ENCODE assay signal across 17 cellular contexts in the genomic region with DNA sequence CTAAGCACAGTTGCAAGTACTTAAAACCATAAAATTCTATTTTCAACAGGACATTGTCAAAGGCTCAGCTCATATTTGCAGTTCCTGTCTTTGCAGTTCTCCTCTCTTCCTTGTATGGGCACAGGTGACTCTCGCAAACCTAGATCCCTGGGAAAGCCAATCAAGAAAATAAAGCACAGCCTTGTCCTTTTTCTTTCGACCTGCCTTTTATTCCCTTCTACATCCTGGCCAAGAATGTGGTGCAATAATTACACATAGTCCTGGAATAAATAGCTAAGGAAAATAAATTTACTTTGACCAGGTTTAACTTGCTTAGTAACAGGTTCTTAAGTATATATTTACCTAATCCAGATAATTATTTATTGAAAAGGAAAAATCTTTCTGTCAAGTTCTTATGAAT. TPM values are rescaled to one million over a fixed set of nuclear protein-coding genes. Genes with fewer than 3 reads are reported as not detected.
A peak's percentile ranks its signal among the peaks of the same experiment; 100 is the strongest.
DNase-seq lines count a peak whose midpoint lies in the region; ATAC-seq, FAIRE-seq and TF ChIP-seq lines count a peak whose summit lies in the region.
"Had no signal": no experiment of that assay in that cellular context is flagged by ENCODE, and none has a peak within 500 bp of the region (broad histone marks: within the 10 kb centered on the region; RNA-seq: fewer than 3 reads in every experiment).

No MANE protein-coding gene starts in this region.

- ATAC-seq in PC-3 (peak; percentile 29; the same call in 1 of the 2 replicates), pancreas (peak; percentile 75 to 85 (median 79))

- no peaks in the 10 kb centered on the region for H3F3A ChIP-seq in PC-3 (ENCODE audit: low read length, unreplicated experiment)

- H3K36me3 ChIP-seq in PC-3 (ENCODE audit: low read depth, low read length) = peaks cover 94% of the 10 kb centered on the region
- peaks cover 5 to 33% (median 25%) of the 10 kb centered on the region in 3 donors for H3K36me3 ChIP-seq in pancreas

- FAIRE-seq in pancreas (lab: Jason Lieb, UNC) = no peak

- intact Hi-C loops in PC-3 (cut with micrococcal nuclease) (no loop called here), pancreas (cut with DNase I) (no loop called here)

- POLR2A ChIA-PET in activated CD4-positive, alpha-beta T cell treated with anti-CD3 and anti-CD28 coated beads, Interleukin-2, amount 10 ng/mL, durations not matched to agents 7 days and 5 days (lab: Charles Lee) = no interaction called here
- POLR2A ChIA-PET in PC-3 (lab: Charles Lee; ENCODE audit: unreplicated experiment) = no interaction called here

- H2AFZ ChIP-seq in PC-3 (ENCODE audit: low read length) = no peak overlapping the region

- BruUV-seq in PC-3 (replicated peaks; lab: Mats Ljungman, UMichigan) = no TSS peak

- no peak for DNase-seq in activated CD4-positive, alpha-beta T cell treated with anti-CD3 and anti-CD28 coated beads, Interleukin-2, amount 10 ng/mL, durations not matched to agents 7 days and 5 days
- no peak for DNase-seq in activated CD4-positive, alpha-beta T cell treated with anti-CD3 and anti-CD28 coated beads, Interleukin-2, amount 50 U/mL, for 4 hours
- DNase-seq in PC-3 (no peak), pancreas (no peak), cerebellar cortex (ENCODE audit: low spot score) (no peak), NCI-H82 treated with DMSO at 0.1 percent for 48 hours (lab: John Stamatoyannopoulos, UW; ENCODE audit: unreplicated experiment) (no peak), iPS-NIHi11 (ENCODE audit: low spot score) (no peak)
- DNase-seq: activated gamma-delta T cell; foreskin melanocyte; HFFc6; stimulated activated naive CD4-positive, alpha-beta T cell had no signal

- no peaks in the 10 kb centered on the region for H3K9me3 ChIP-seq in PC-3 (ENCODE audit: low read length)
- no peaks in the 10 kb centered on the region for H3K9me3 ChIP-seq in pancreas
- H3K9me3 ChIP-seq: neutrophil had no signal

- peaks cover 63% of the 10 kb centered on the region for H4K20me1 ChIP-seq in PC-3 (ENCODE audit: low read length)

- peaks cover 72% of the 10 kb centered on the region for H3K4me1 Mint-ChIP-seq in activated CD4-positive, alpha-beta T cell treated with anti-CD3 and anti-CD28 coated beads, Interleukin-2, amount 10 ng/mL, durations not matched to agents 7 days and 5 days
- no peaks in the 10 kb centered on the region for H3K4me1 Mint-ChIP-seq in brain
- H3K4me1 Mint-ChIP-seq: mesothelial cell of epicardium had no signal

- H3K4me1 ChIP-seq in PC-3 (ENCODE audit: insufficient read depth, low read length) = no peaks in the 10 kb centered on the region
- peaks cover 8 to 20% (median 17%) of the 10 kb centered on the region in 3 donors for H3K4me1 ChIP-seq in pancreas

- no peaks in the 10 kb centered on the region for H3K9me2 ChIP-seq in PC-3 (replicated peaks; ENCODE audit: low read length)

- no peaks in the 10 kb centered on the region for H3K27me3 ChIP-seq in PC-3 (ENCODE audit: low read length)
- no peaks in the 10 kb centered on the region for H3K27me3 ChIP-seq in pancreas
- H3K27me3 ChIP-seq: neutrophil had no signal

- no peak overlapping the region for H3K4me3 Mint-ChIP-seq in activated CD4-positive, alpha-beta T cell treated with anti-CD3 and anti-CD28 coated beads, Interleukin-2, amount 10 ng/mL, durations not matched to agents 7 days and 5 days
- H3K4me3 Mint-ChIP-seq in brain = no peak overlapping the region
- H3K4me3 Mint-ChIP-seq: HFFc6, mesothelial cell of epicardium had no signal

- H3K9me3 Mint-ChIP-seq in activated CD4-positive, alpha-beta T cell treated with anti-CD3 and anti-CD28 coated beads, Interleukin-2, amount 10 ng/mL, durations not matched to agents 7 days and 5 days = no peaks in the 10 kb centered on the region
- no peaks in the 10 kb centered on the region for H3K9me3 Mint-ChIP-seq in brain
- H3K9me3 Mint-ChIP-seq: HFFc6, mesothelial cell of epicardium had no signal

- H3K9ac ChIP-seq in PC-3 (ENCODE audit: low read length) = no peak overlapping the region

- H3K27me3 Mint-ChIP-seq in activated CD4-positive, alpha-beta T cell treated with anti-CD3 and anti-CD28 coated beads, Interleukin-2, amount 10 ng/mL, durations not matched to agents 7 days and 5 days = no peaks in the 10 kb centered on the region
- H3K27me3 Mint-ChIP-seq in brain = no peaks in the 10 kb centered on the region

- H3K27ac Mint-ChIP-seq in activated CD4-positive, alpha-beta T cell treated with anti-CD3 and anti-CD28 coated beads, Interleukin-2, amount 10 ng/mL, durations not matched to agents 7 days and 5 days = peak overlapping the region; percentile 98
- peak overlapping the region in 3 of 5 experiments; percentile 74 to 90 (median 85) for H3K27ac Mint-ChIP-seq in brain
- H3K27ac Mint-ChIP-seq: HFFc6, mesothelial cell of epicardium had no signal

- CTCF ChIA-PET in activated CD4-positive, alpha-beta T cell treated with anti-CD3 and anti-CD28 coated beads, Interleukin-2, amount 10 ng/mL, durations not matched to agents 7 days and 5 days (lab: Charles Lee) = interaction anchor here (1.2 kb wide), 1 partner anchor 20 kb away, joined by 3 read pairs; the partner anchor contains the start of gene ATG16L1
- CTCF ChIA-PET in PC-3 (lab: Charles Lee) = no interaction called here

- TF ChIP-seq CTCF in PC-3 (conservative IDR thresholded peaks at IDR 0.05; ENCODE audit: low read depth, low read length) = no peak
- no peak for TF ChIP-seq CTCF in brain (conservative IDR thresholded peaks at IDR 0.05)
- no peak for TF ChIP-seq CTCF in pancreas (IDR thresholded peaks at IDR 0.05)

- H3K4me2 ChIP-seq in PC-3 (ENCODE audit: low read length) = no peak overlapping the region

- H3K4me3 ChIP-seq in PC-3 (ENCODE audit: low read length) = no peak overlapping the region
- H3K4me3 ChIP-seq in pancreas = no peak overlapping the region

- peaks cover 95% of the 10 kb centered on the region for H3K36me3 Mint-ChIP-seq in activated CD4-positive, alpha-beta T cell treated with anti-CD3 and anti-CD28 coated beads, Interleukin-2, amount 10 ng/mL, durations not matched to agents 7 days and 5 days (ENCODE audit: low read depth)
- peaks cover 86% of the 10 kb centered on the region for H3K36me3 Mint-ChIP-seq in brain

- 6 to 15% methylated on average over 2 of the region's 2 CpGs for WGBS in pancreas, 2 donors

- 0 out of 2 replicates have a peak overlapping the region, but pooled peaks have one; percentile 19 for H3K27ac ChIP-seq in PC-3 (ENCODE audit: low read length)
- H3K27ac ChIP-seq in pancreas = peak overlapping the region in 2 of 4 donors; percentile 47 to 50
- H3K27ac ChIP-seq: epithelial cell of prostate, neutrophil had no signal

- peaks cover 60% of the 10 kb centered on the region for H3K79me2 ChIP-seq in PC-3 (ENCODE audit: low read length)

RNA-seq across cellular contexts. Expression of gene ATG16L1, which starts 20.2 kb away (rescaled TPM):
- total RNA-seq in activated CD4-positive, alpha-beta T cell treated with anti-CD3 and anti-CD28 coated beads, Interleukin-2, amount 10 ng/mL, durations not matched to agents 7 days and 5 days = 10 to 100 TPM; 52.6 to 55.4 TPM
- total RNA-seq in PC-3 (2014; rRNA removed) (126 and 173 TPM in 2 replicates), pancreas (10 to 100 TPM in 3 of 6 donors, 1 to 10 TPM in 3; 7.9 to 15.0 (median 10.5) TPM)
- polyA plus RNA-seq in brain (ENCODE audit: insufficient read depth, low read depth, low replicate concordance) (9.6 TPM), pancreas (10 to 100 TPM in 1 of 2 donors, 1 to 10 TPM in 1; 7.4 to 11.9 TPM)

RNA-seq across cellular contexts. Expression of gene SAG, which starts 35.9 kb away (rescaled TPM):
- not detected for total RNA-seq in activated CD4-positive, alpha-beta T cell treated with anti-CD3 and anti-CD28 coated beads, Interleukin-2, amount 10 ng/mL, durations not matched to agents 7 days and 5 days
- 0.17 TPM in 1 of 2 replicates, not detected in the other for total RNA-seq in PC-3 (2014; rRNA removed)
- polyA plus RNA-seq in brain (ENCODE audit: insufficient read depth, low read depth, low replicate concordance) = not detected
- total RNA-seq in pancreas = not detected
- not detected for polyA plus RNA-seq in pancreas
- total RNA-seq: HFFc6, mesothelial cell of epicardium, SK-MEL-5, ureter had no signal
